Comparison of ENCODE assay signal across 9 cellular contexts in the genomic region with DNA sequence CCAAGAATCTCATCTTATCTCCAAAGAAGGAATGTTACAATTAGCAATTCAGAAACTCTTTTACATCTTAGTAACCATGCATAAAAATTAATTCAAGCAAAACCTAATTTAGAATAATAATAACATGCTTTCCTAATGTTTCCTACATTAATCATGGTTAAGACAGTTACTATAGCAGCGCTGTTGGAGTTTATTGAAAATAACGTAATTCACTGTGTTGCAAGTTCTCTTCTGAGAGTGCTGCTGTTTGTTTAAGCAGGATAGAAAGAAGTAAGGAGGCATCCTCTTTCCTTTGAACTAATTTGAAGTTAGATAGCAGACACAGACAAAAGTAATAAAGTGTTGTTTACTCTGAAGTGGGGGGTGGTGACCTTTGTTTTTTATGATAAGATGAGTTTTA.
"Had no signal": no experiment of that assay in that cellular context is flagged by ENCODE, and none has a peak within 500 bp of the region (broad histone marks: within the 10 kb centered on the region; RNA-seq: fewer than 3 reads in every experiment).

No MANE protein-coding gene starts in this region.

- H3K36me3 ChIP-seq: HAP-1 had no signal

- ATAC-seq: HCT116, K562 had no signal

- DNase-seq: GM23248, GOT3, H7, HFFc6, IMR-90 had no signal

- H3K4me3 ChIP-seq: GM23248, HAP-1, K562 had no signal

- H3K9ac ChIP-seq: GM23248 had no signal

- H3K27ac ChIP-seq: GM23248, HL-60 had no signal

- FAIRE-seq: K562 had no signal

- H2AFZ ChIP-seq: GM23248 had no signal

- H3K9me3 ChIP-seq: HAP-1 had no signal

- H3K4me1 ChIP-seq: HAP-1 had no signal
